1 cellular context compared by ENCODE assay signal in the genomic region with DNA sequence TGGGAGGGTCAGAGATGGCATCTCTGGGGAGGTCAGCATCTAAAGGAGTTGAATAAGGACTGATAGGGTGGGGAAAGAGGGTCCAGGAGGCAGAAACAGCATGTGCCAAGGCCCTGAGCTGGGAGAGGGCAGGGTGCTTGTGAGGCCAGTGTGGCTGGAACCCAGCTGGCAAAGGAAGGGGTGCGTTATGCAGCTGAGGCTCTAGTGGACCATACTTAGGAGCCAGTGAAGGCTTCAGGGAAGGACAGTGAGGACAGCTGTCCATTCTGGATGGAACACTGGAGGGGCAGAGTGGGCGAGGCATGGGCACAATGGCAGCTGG.
TF ChIP-seq lines count a peak whose summit lies in the region.

No MANE protein-coding gene starts in this region.

TF ChIP-seq in IMR-90, 13 proteins besides CTCF, POLR2A, EP300 and RAD21:
- TF ChIP-seq MAZ (IDR thresholded peaks at IDR 0.05; ENCODE audit: borderline replicate concordance, low read depth, low read length) (no peak), CHD1 (IDR thresholded peaks at IDR 0.05; ENCODE audit: low read depth, low read length) (no peak), CEBPB (IDR thresholded peaks at IDR 0.05; ENCODE audit: low read depth, low read length) (no peak), BHLHE40 (IDR thresholded peaks at IDR 0.05; ENCODE audit: low read depth, low read length) (no peak), RCOR1 (IDR thresholded peaks at IDR 0.05; ENCODE audit: insufficient replicate concordance, low read length) (no peak), FOS (IDR thresholded peaks at IDR 0.05; ENCODE audit: low read depth, low read length) (no peak), MAFK (IDR thresholded peaks at IDR 0.05; ENCODE audit: low read depth, low read length) (no peak), MXI1 (IDR thresholded peaks at IDR 0.05; ENCODE audit: borderline replicate concordance, low read depth, low read length) (no peak), RFX5 (IDR thresholded peaks at IDR 0.05; ENCODE audit: low read depth, low read length) (no peak), SMC3 (IDR thresholded peaks at IDR 0.05; ENCODE audit: low read depth, low read length) (no peak)
- TF ChIP-seq, protein P1, sequence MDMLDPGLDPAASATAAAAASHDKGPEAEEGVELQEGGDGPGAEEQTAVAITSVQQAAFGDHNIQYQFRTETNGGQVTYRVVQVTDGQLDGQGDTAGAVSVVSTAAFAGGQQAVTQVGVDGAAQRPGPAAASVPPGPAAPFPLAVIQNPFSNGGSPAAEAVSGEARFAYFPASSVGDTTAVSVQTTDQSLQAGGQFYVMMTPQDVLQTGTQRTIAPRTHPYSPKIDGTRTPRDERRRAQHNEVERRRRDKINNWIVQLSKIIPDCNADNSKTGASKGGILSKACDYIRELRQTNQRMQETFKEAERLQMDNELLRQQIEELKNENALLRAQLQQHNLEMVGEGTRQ (IDR thresholded peaks at IDR 0.05; ENCODE audit: low read depth, low read length): no peak
- TF ChIP-seq, protein P2, sequence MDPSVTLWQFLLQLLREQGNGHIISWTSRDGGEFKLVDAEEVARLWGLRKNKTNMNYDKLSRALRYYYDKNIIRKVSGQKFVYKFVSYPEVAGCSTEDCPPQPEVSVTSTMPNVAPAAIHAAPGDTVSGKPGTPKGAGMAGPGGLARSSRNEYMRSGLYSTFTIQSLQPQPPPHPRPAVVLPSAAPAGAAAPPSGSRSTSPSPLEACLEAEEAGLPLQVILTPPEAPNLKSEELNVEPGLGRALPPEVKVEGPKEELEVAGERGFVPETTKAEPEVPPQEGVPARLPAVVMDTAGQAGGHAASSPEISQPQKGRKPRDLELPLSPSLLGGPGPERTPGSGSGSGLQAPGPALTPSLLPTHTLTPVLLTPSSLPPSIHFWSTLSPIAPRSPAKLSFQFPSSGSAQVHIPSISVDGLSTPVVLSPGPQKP (IDR thresholded peaks at IDR 0.05; ENCODE audit: borderline replicate concordance, low read depth, low read length): no peak
